ENCODE assay signal across 8 cellular contexts in the genomic region with DNA sequence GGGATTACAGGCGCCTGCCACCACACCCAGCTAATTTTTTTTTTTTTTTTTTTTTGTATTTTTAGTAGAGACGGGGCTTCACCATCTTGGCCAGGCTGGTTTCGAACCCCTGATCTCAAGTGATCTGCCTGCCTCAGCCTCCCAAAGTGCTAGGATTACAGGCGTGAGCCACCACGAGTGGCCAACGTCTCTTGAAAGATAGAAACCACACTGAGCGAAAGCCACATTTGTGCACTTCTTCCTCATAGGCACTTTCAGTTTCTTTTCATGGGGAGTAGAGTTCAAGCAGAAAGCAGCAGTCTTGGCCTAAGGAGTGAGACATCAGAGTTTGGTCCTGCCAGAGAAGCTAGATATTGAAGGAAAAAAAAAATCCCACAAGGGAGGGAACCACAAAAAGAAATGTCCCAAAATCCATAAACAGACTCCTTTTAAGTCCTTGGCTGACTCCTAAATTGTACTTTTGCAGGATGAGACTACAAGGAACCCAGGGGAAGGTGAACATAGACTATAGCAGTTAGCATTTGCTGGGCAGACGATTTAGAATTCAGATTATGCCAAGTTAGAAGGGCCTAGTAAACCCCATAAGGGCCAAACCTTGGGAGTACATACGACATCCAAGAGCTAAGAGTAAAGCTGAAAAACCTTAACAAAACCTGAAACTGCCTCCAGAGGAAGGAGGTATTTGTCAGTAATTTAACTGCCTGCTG. TPM values are rescaled to one million over a fixed set of nuclear protein-coding genes. Genes with fewer than 3 reads are reported as not detected.
DNase-seq lines count a peak whose midpoint lies in the region; ATAC-seq and FAIRE-seq lines count a peak whose summit lies in the region.

No MANE protein-coding gene starts in this region.

- ATAC-seq in HG02798 (IDR thresholded peaks at IDR 0.05; ENCODE audit: poor library complexity, unreplicated experiment), result peak; percentile 83
- peak; percentile 31 for ATAC-seq in esophagus mucosa
- ATAC-seq in stimulated activated naive CD8-positive, alpha-beta T cell treated with anti-CD3 and anti-CD28 coated beads, Interleukin-15, Interleukin-2, amounts not matched to agents 100 U/mL and 50 U/mL, for 24 hours, result peak; percentile 87

- peak; percentile 93 for FAIRE-seq in GM18507 (lab: Jason Lieb, UNC)

- peak; percentile 22 for DNase-seq in GM18507 (ENCODE audit: extremely low spot score, insufficient read length, low read depth)
- DNase-seq in SIG-M5 treated with dmso at 0.1 percent for 504 hours (lab: John Stamatoyannopoulos, UW; ENCODE audit: unreplicated experiment), result peak; percentile 67
- DNase-seq in stimulated activated naive CD8-positive, alpha-beta T cell treated with anti-CD3 and anti-CD28 coated beads, Interleukin-15, Interleukin-2, amounts not matched to agents 100 U/mL and 50 U/mL, for 24 hours, result peak; percentile 28
- DNase-seq in NCI-H748 treated with DMSO at 0.1 percent for 48 hours (lab: John Stamatoyannopoulos, UW), result no peak
- no peak for DNase-seq in NCI-H82 treated with DMSO at 0.1 percent for 48 hours (lab: John Stamatoyannopoulos, UW; ENCODE audit: unreplicated experiment)
- no peak for DNase-seq in ecto neural progenitor cell (ENCODE audit: low spot score)

RNA-seq across cellular contexts. Expression of a gene that starts 43.9 kb away (rescaled TPM):
- total RNA-seq in esophagus mucosa, result 8.8 TPM

RNA-seq across cellular contexts. Expression of a gene that starts 55.9 kb away (rescaled TPM):
- 1.2 TPM for total RNA-seq in esophagus mucosa

Comparison
In these comparisons a context has a peak if more than half of its experiments do, and no peak if none do; other contexts are left out.
1. DNase-seq: peak in GM18507 (single experiment), SIG-M5 treated with dmso at 0.1 percent for 504 hours (single experiment) and stimulated activated naive CD8-positive, alpha-beta T cell treated with anti-CD3 and anti-CD28 coated beads, Interleukin-15, Interleukin-2, amounts not matched to agents 100 U/mL and 50 U/mL, for 24 hours (single experiment); none in NCI-H748 treated with DMSO at 0.1 percent for 48 hours (single experiment), NCI-H82 treated with DMSO at 0.1 percent for 48 hours (single experiment) and ecto neural progenitor cell (single experiment).
2. ATAC-seq: peak in every context shown above with its lines; median percentile 87 in stimulated activated naive CD8-positive, alpha-beta T cell treated with anti-CD3 and anti-CD28 coated beads, Interleukin-15, Interleukin-2, amounts not matched to agents 100 U/mL and 50 U/mL, for 24 hours; 83 in HG02798; 31 in esophagus mucosa.